11 cellular contexts compared by ENCODE assay signal in genomic region chr20:47350691-47351545, GRCh38. TPM values are rescaled to one million over a fixed set of nuclear protein-coding genes. Genes with fewer than 3 reads are reported as not detected.
DNase-seq lines count a peak whose midpoint lies in the region; ATAC-seq and TF ChIP-seq lines count a peak whose summit lies in the region.
"Had no signal": no experiment of that assay in that cellular context is flagged by ENCODE, and none has a peak within 500 bp of the region (broad histone marks: within the 10 kb centered on the region; RNA-seq: fewer than 3 reads in every experiment).

No MANE protein-coding gene starts in this region.

- peaks cover 5% of the 10 kb centered on the region for H3K4me1 Mint-ChIP-seq in activated T-helper 1 cell treated with anti-CD3 and anti-CD28 coated beads, Interleukin-12 subunit alpha, Interleukin-12 subunit beta, Interleukin-2, Interleukin-4 antibody, amounts not matched to agents 30 ng/mL and 10 ng/mL and 1 ng/mL, durations not matched to agents 14 hours and 24 hours and 36 hours (ENCODE audit: low read depth)
- H3K4me1 Mint-ChIP-seq in activated T-cell treated with anti-CD3 and anti-CD28 coated beads, Interleukin-2, amount 50 U/mL, for 4 hours (ENCODE audit: low read depth), result peaks cover 36% of the 10 kb centered on the region

- H3K27ac ChIP-seq in HL-60 (replicated peaks), result peak overlapping the region; percentile 100
- H3K27ac ChIP-seq in iPS-20b (ENCODE audit: low read length), result peak overlapping the region; percentile 95
- H3K27ac ChIP-seq in smooth muscle cell (ENCODE audit: low read depth), result peak overlapping the region; percentile 99

- peaks cover 44% of the 10 kb centered on the region for H3F3A ChIP-seq in smooth muscle cell (ENCODE audit: low read depth)

- intact Hi-C loops in activated T-helper 1 cell treated with anti-CD3 and anti-CD28 coated beads, Interleukin-12 subunit alpha, Interleukin-12 subunit beta, Interleukin-2, Interleukin-4 antibody, amounts not matched to agents 30 ng/mL and 10 ng/mL and 1 ng/mL, durations not matched to agents 14 hours and 24 hours and 36 hours (cut with micrococcal nuclease), result loop anchor here (1.0 kb wide), 2 partner anchors 29 to 77 kb away; no protein-coding TSS in a partner anchor
- intact Hi-C loops in posterior vena cava (cut with DNase I), result no loop called here

- H3K36me3 ChIP-seq in iPS-20b (ENCODE audit: insufficient read depth, low read depth, low read length) (peaks cover 54% of the 10 kb centered on the region), smooth muscle cell (ENCODE audit: low read depth) (no peaks in the 10 kb centered on the region)

- no peaks in the 10 kb centered on the region for H4K20me1 ChIP-seq in smooth muscle cell (ENCODE audit: low read depth)

- H3K36me3 Mint-ChIP-seq in activated T-helper 1 cell treated with anti-CD3 and anti-CD28 coated beads, Interleukin-12 subunit alpha, Interleukin-12 subunit beta, Interleukin-2, Interleukin-4 antibody, amounts not matched to agents 30 ng/mL and 10 ng/mL and 1 ng/mL, durations not matched to agents 14 hours and 24 hours and 36 hours (ENCODE audit: low read depth), result peaks cover 38% of the 10 kb centered on the region
- H3K36me3 Mint-ChIP-seq in activated T-cell treated with anti-CD3 and anti-CD28 coated beads, Interleukin-2, amount 50 U/mL, for 4 hours (ENCODE audit: insufficient read depth), result peaks cover 11% of the 10 kb centered on the region

- peak overlapping the region; percentile 64 for H2AFZ ChIP-seq in smooth muscle cell (ENCODE audit: low read depth)

- H3K4me3 ChIP-seq in HL-60 (replicated peaks; ENCODE audit: insufficient read depth, low read length), result no peak overlapping the region; the same call in 1 of the 2 replicates
- peak overlapping the region; percentile 32 for H3K4me3 ChIP-seq in iPS-20b (ENCODE audit: low read length)
- H3K4me3 ChIP-seq in smooth muscle cell, result peak overlapping the region; percentile 32

- no peaks in the 10 kb centered on the region for H3K27me3 Mint-ChIP-seq in activated T-helper 1 cell treated with anti-CD3 and anti-CD28 coated beads, Interleukin-12 subunit alpha, Interleukin-12 subunit beta, Interleukin-2, Interleukin-4 antibody, amounts not matched to agents 30 ng/mL and 10 ng/mL and 1 ng/mL, durations not matched to agents 14 hours and 24 hours and 36 hours (ENCODE audit: insufficient read depth)
- H3K27me3 Mint-ChIP-seq in activated T-cell treated with anti-CD3 and anti-CD28 coated beads, Interleukin-2, amount 50 U/mL, for 4 hours (ENCODE audit: low read depth), result no peaks in the 10 kb centered on the region

- peaks cover 92% of the 10 kb centered on the region for H3K4me1 ChIP-seq in iPS-20b (ENCODE audit: insufficient read depth, low read length)
- H3K4me1 ChIP-seq in smooth muscle cell (ENCODE audit: low read depth), result peaks cover 99% of the 10 kb centered on the region

- H3K9me3 ChIP-seq in iPS-20b (ENCODE audit: insufficient read depth, low read depth, low read length) (no peaks in the 10 kb centered on the region), smooth muscle cell (replicated peaks; ENCODE audit: low read depth) (no peaks in the 10 kb centered on the region)

- H3K27ac Mint-ChIP-seq in activated T-helper 1 cell treated with anti-CD3 and anti-CD28 coated beads, Interleukin-12 subunit alpha, Interleukin-12 subunit beta, Interleukin-2, Interleukin-4 antibody, amounts not matched to agents 30 ng/mL and 10 ng/mL and 1 ng/mL, durations not matched to agents 14 hours and 24 hours and 36 hours, result peak overlapping the region; percentile 37

- H3K79me2 ChIP-seq in smooth muscle cell (ENCODE audit: low read depth), result peaks cover 100% of the 10 kb centered on the region

- no peak overlapping the region for H3K4me3 Mint-ChIP-seq in activated T-helper 1 cell treated with anti-CD3 and anti-CD28 coated beads, Interleukin-12 subunit alpha, Interleukin-12 subunit beta, Interleukin-2, Interleukin-4 antibody, amounts not matched to agents 30 ng/mL and 10 ng/mL and 1 ng/mL, durations not matched to agents 14 hours and 24 hours and 36 hours
- H3K4me3 Mint-ChIP-seq in activated T-cell treated with anti-CD3 and anti-CD28 coated beads, Interleukin-2, amount 50 U/mL, for 4 hours, result no peak overlapping the region

- H3K9ac ChIP-seq in iPS-20b (ENCODE audit: low read depth, low read length) (peak overlapping the region; percentile 84; the same call in 1 of the 2 replicates), smooth muscle cell (ENCODE audit: low read depth) (peak overlapping the region; percentile 51)

- H3K4me2 ChIP-seq in smooth muscle cell, result peak overlapping the region; percentile 81

- no peaks in the 10 kb centered on the region for H3K27me3 ChIP-seq in HL-60 (ENCODE audit: insufficient read depth, poor library complexity, severe bottlenecking)
- H3K27me3 ChIP-seq in iPS-20b (ENCODE audit: insufficient read depth, low read length), result no peaks in the 10 kb centered on the region
- H3K27me3 ChIP-seq in smooth muscle cell (ENCODE audit: low read depth), result no peaks in the 10 kb centered on the region

- TF ChIP-seq CTCF in HL-60 (IDR thresholded peaks at IDR 0.05; ENCODE audit: insufficient read depth, low read length) (no peak), smooth muscle cell (IDR thresholded peaks at IDR 0.05; ENCODE audit: borderline replicate concordance, insufficient read depth, poor library complexity, severe bottlenecking) (no peak)

- WGBS in smooth muscle cell (ENCODE audit: low lambda C conversion rate), result 68% methylated on average over 4 of the region's 4 CpGs

- no peaks in the 10 kb centered on the region for H3K9me3 Mint-ChIP-seq in activated T-helper 1 cell treated with anti-CD3 and anti-CD28 coated beads, Interleukin-12 subunit alpha, Interleukin-12 subunit beta, Interleukin-2, Interleukin-4 antibody, amounts not matched to agents 30 ng/mL and 10 ng/mL and 1 ng/mL, durations not matched to agents 14 hours and 24 hours and 36 hours
- no peaks in the 10 kb centered on the region for H3K9me3 Mint-ChIP-seq in activated T-cell treated with anti-CD3 and anti-CD28 coated beads, Interleukin-2, amount 50 U/mL, for 4 hours

- ATAC-seq in activated T-cell treated with anti-CD3 and anti-CD28 coated beads, Interleukin-2, amount 50 U/mL, for 4 hours, result no peak

- no peak for DNase-seq in HL-60 (ENCODE audit: low read depth in 1 of 2, low spot score in 1 of 2)
- DNase-seq in activated T-helper 1 cell treated with anti-CD3 and anti-CD28 coated beads, Interleukin-12 subunit alpha, Interleukin-12 subunit beta, Interleukin-2, Interleukin-4 antibody, amounts not matched to agents 30 ng/mL and 10 ng/mL and 1 ng/mL, durations not matched to agents 14 hours and 24 hours and 36 hours (ENCODE audit: low spot score), result no peak
- no peak for DNase-seq in smooth muscle cell (lab: John Stamatoyannopoulos, UW; ENCODE audit: unreplicated experiment)
- DNase-seq in GOT3 (lab: John Stamatoyannopoulos, UW), result no peak
- DNase-seq in DMS114 treated with DMSO at 0.1 percent for 48 hours (lab: John Stamatoyannopoulos, UW; ENCODE audit: unreplicated experiment), result no peak
- no peak for DNase-seq in activated T-cell treated with anti-CD3 and anti-CD28 coated beads, Interleukin-2, amount 50 U/mL, for 4 hours
- DNase-seq in posterior vena cava (ENCODE audit: low spot score), result no peak
- DNase-seq: islet precursor cell, NCI-H1048, T-helper 9 cell had no signal

RNA-seq across cellular contexts. Expression of gene ZMYND8, which starts 5.6 kb away (rescaled TPM):
- total RNA-seq in activated T-helper 1 cell treated with anti-CD3 and anti-CD28 coated beads, Interleukin-12 subunit alpha, Interleukin-12 subunit beta, Interleukin-2, Interleukin-4 antibody, amounts not matched to agents 30 ng/mL and 10 ng/mL and 1 ng/mL, durations not matched to agents 14 hours and 24 hours and 36 hours, result 42.6 and 43.3 TPM in 2 replicates
- total RNA-seq in smooth muscle cell (22.7 and 24.1 TPM in 2 replicates), posterior vena cava (10 to 100 TPM; 28.0 to 29.3 TPM)
- polyA plus RNA-seq in smooth muscle cell, result 14.7 and 15.2 TPM in 2 replicates
- total RNA-seq in activated T-cell treated with anti-CD3 and anti-CD28 coated beads, Interleukin-2, amount 50 U/mL, for 4 hours, result 10 to 100 TPM; 15.6 to 18.7 (median 17.5) TPM
